33 cellular contexts compared by ENCODE assay signal in genomic region chr7:106756071-106756470, GRCh38.
"Had no signal": no experiment of that assay in that cellular context is flagged by ENCODE, and none has a peak within 500 bp of the region (broad histone marks: within the 10 kb centered on the region; RNA-seq: fewer than 3 reads in every experiment).

No MANE protein-coding gene starts in this region.

- H3K4me1 ChIP-seq: adrenal gland, breast epithelium had no signal

- ATAC-seq: activated CD8-positive, alpha-beta T cell treated with anti-CD3 and anti-CD28 coated beads for 36 hours; activated naive CD4-positive, alpha-beta T cell treated with anti-CD3 and anti-CD28 coated beads, Interleukin-2, amount 50 U/mL, for 72 hours; activated T-cell treated with anti-CD3 and anti-CD28 coated beads, Interleukin-2, amount 50 U/mL, for 4 hours; activated T-cell treated with anti-CD3 and anti-CD28 coated beads, Interleukin-2, amount 50 U/mL, for 72 hours; activated T-helper 17 cell treated with anti-CD3 and anti-CD28 coated beads, Interleukin-2, amount 50 U/mL, for 72 hours; body of pancreas had no signal

- H3K36me3 ChIP-seq: adrenal gland, brain microvascular endothelial cell, breast epithelium had no signal

- H3K4me3 ChIP-seq: adrenal gland, body of pancreas, breast epithelium had no signal

- DNase-seq: activated B cell treated with CpG ODN at 0.5 μM for 24 hours; activated CD4-positive, alpha-beta memory T cell treated with anti-CD3 and anti-CD28 coated beads for 36 hours; activated CD4-positive, alpha-beta T cell treated with anti-CD3 and anti-CD28 coated beads for 4 hours; activated CD4-positive, alpha-beta T cell treated with anti-CD3 and anti-CD28 coated beads, Interleukin-2, amount 10 ng/mL, durations not matched to agents 24 days and 14 days; activated CD4-positive, alpha-beta T cell treated with anti-CD3 and anti-CD28 coated beads, Interleukin-2, amount 50 U/mL, for 1 hour; activated CD4-positive, alpha-beta T cell treated with anti-CD3 and anti-CD28 coated beads, Interleukin-2, amount 50 U/mL, for 4 hours; activated CD4-positive, CD25-positive, alpha-beta regulatory T cell treated with anti-CD3 and anti-CD28 coated beads, Interleukin-2, amount 50 U/mL, for 72 hours; activated CD8-positive, alpha-beta memory T cell treated with anti-CD3 and anti-CD28 coated beads, Interleukin-2, amount 50 U/mL, for 4 hours; activated CD8-positive, alpha-beta T cell treated with anti-CD3 and anti-CD28 coated beads for 36 hours; activated effector memory CD4-positive, alpha-beta T cell treated with anti-CD3 and anti-CD28 coated beads, Interleukin-2, amount 50 U/mL, for 16 hours; activated gamma-delta T cell treated with Interleukin-2 at 50 U/mL for 16 hours; activated naive CD4-positive, alpha-beta T cell; activated naive CD4-positive, alpha-beta T cell treated with anti-CD3 and anti-CD28 coated beads for 36 hours; activated naive CD4-positive, alpha-beta T cell treated with anti-CD3 and anti-CD28 coated beads, Interleukin-2, amount 50 U/mL, for 16 hours; activated naive CD8-positive, alpha-beta T cell treated with anti-CD3 and anti-CD28 coated beads for 36 hours; activated T-cell treated with anti-CD3 and anti-CD28 coated beads for 4 hours; activated T-cell treated with anti-CD3 and anti-CD28 coated beads, Interleukin-2, amount 50 U/mL, for 1 hour; activated T-cell treated with anti-CD3 and anti-CD28 coated beads, Interleukin-2, amount 50 U/mL, for 4 hours; activated T-cell treated with anti-CD3 and anti-CD28 coated beads, Interleukin-2, amount 50 U/mL, for 72 hours; adrenal gland; amniotic stem cell; aorta; body of pancreas; brain microvascular endothelial cell; central memory CD4-positive, alpha-beta T cell; T-helper 2 cell; T-helper 9 cell had no signal

- H3K27ac ChIP-seq: adrenal gland, body of pancreas, brain microvascular endothelial cell, breast epithelium, VCaP had no signal

- FAIRE-seq: astrocyte, TTC549 had no signal

- H3K27me3 ChIP-seq: adrenal gland, body of pancreas, brain microvascular endothelial cell, breast epithelium had no signal

- H3K9me3 ChIP-seq: adrenal gland, body of pancreas, breast epithelium had no signal
